Comparison of ENCODE assay signal across 13 cellular contexts in the genomic region with DNA sequence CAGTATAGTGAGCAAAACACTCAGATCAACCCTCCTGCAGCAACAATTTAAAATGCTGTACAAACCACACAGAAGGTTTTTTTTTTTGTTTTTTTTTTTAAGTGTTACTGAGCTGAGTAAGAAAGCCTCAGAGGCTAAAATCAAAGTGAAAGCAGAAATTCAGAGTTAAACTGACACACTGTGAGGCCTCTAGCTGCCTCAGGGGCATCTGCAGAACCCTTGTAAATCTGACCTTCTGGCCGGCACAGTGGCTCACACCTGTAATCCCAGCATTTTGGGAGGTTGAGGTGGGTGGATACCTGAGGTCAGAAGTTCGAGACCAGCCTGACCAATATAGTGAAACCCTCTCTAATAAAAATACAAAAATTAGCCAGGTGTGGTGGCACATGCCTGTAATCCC. TPM values are rescaled to one million over a fixed set of nuclear protein-coding genes. Genes with fewer than 3 reads are reported as not detected.
DNase-seq lines count a peak whose midpoint lies in the region; ATAC-seq and TF ChIP-seq lines count a peak whose summit lies in the region.
"Had no signal": no experiment of that assay in that cellular context is flagged by ENCODE, and none has a peak within 500 bp of the region (broad histone marks: within the 10 kb centered on the region; RNA-seq: fewer than 3 reads in every experiment).

No MANE protein-coding gene starts in this region.

- peaks cover 4% of the 10 kb centered on the region for H3K36me3 Mint-ChIP-seq in T-cell
- H3K36me3 Mint-ChIP-seq in stimulated activated naive B cell treated with anti-CD40 and anti-IgM and Interleukin-4, amounts not matched to agents 10 μg/mL and 1 μg/mL and 100 μg/mL, for 72 hours: peaks cover 0 to 3% of the 10 kb centered on the region in 2 donors

- POLR2A ChIA-PET in T-cell (lab: Charles Lee): interaction anchor here in 1 of 2 donors (0.6 kb wide), 1 partner anchor 132 kb away, joined by 8 read pairs; no protein-coding TSS in a partner anchor

- H3K4me1 Mint-ChIP-seq in T-cell: peaks cover 0 to 6% (median 6%) of the 10 kb centered on the region in 3 donors
- H3K4me1 Mint-ChIP-seq in stimulated activated naive B cell treated with anti-CD40 and anti-IgM and Interleukin-4, amounts not matched to agents 10 μg/mL and 1 μg/mL and 100 μg/mL, for 72 hours: peaks cover 0 to 9% of the 10 kb centered on the region in 2 donors

- DNase-seq in cardiac septum (ENCODE audit: low spot score): peak; percentile 19
- DNase-seq in heart left ventricle: no peak
- no peak for DNase-seq in T-cell
- DNase-seq in stimulated activated naive B cell treated with anti-CD40 and anti-IgM and Interleukin-4, amounts not matched to agents 10 μg/mL and 1 μg/mL and 100 μg/mL, for 72 hours: no peak
- DNase-seq in NCI-H2081 (lab: John Stamatoyannopoulos, UW): no peak
- DNase-seq in brain microvascular endothelial cell: no peak
- DNase-seq: body of pancreas, esophagus squamous epithelium, substantia nigra had no signal

- ATAC-seq in heart left ventricle (no peak), HG02610 (IDR thresholded peaks at IDR 0.05; ENCODE audit: unreplicated experiment) (peak; percentile 71), T-cell (replicated peaks in 1 of 4) (peak; percentile 58 to 75 (median 72)), HG03196 (IDR thresholded peaks at IDR 0.05; ENCODE audit: unreplicated experiment) (no peak)
- peak; percentile 81 to 82 for ATAC-seq in stimulated activated naive B cell treated with anti-CD40 and anti-IgM and Interleukin-4, amounts not matched to agents 10 μg/mL and 1 μg/mL and 100 μg/mL, for 72 hours (replicated peaks)
- ATAC-seq: body of pancreas had no signal

- TF ChIP-seq CTCF in heart left ventricle (IDR thresholded peaks at IDR 0.05): no peak
- no peak for TF ChIP-seq CTCF in brain microvascular endothelial cell (IDR thresholded peaks at IDR 0.05; ENCODE audit: low read depth, low read length, missing control alignments)

- H3K9me3 ChIP-seq in heart left ventricle: no peaks in the 10 kb centered on the region
- H3K9me3 ChIP-seq: body of pancreas, esophagus squamous epithelium, HAP-1 had no signal

- H3K27ac Mint-ChIP-seq in T-cell: peak overlapping the region; percentile 78 to 80
- H3K27ac Mint-ChIP-seq in stimulated activated naive B cell treated with anti-CD40 and anti-IgM and Interleukin-4, amounts not matched to agents 10 μg/mL and 1 μg/mL and 100 μg/mL, for 72 hours: no peak overlapping the region

- H3K4me1 ChIP-seq in heart left ventricle: peaks cover 0 to 20% (median 4%) of the 10 kb centered on the region in 12 donors
- H3K4me1 ChIP-seq: HAP-1 had no signal

- peak overlapping the region in 1 of 12 donors; percentile 20 for H3K27ac ChIP-seq in heart left ventricle
- H3K27ac ChIP-seq in brain microvascular endothelial cell: no peak overlapping the region
- H3K27ac ChIP-seq: body of pancreas, esophagus squamous epithelium had no signal

- H3K4me3 ChIP-seq in heart left ventricle (no peak overlapping the region), brain microvascular endothelial cell (ENCODE audit: low read depth, low read length) (no peak overlapping the region)
- H3K4me3 ChIP-seq: body of pancreas, esophagus squamous epithelium, HAP-1 had no signal

- H3K36me3 ChIP-seq in heart left ventricle (no peaks in the 10 kb centered on the region), brain microvascular endothelial cell (replicated peaks) (no peaks in the 10 kb centered on the region)
- H3K36me3 ChIP-seq: esophagus squamous epithelium, HAP-1 had no signal

- no peak for TF ChIP-seq POLR2A in heart left ventricle (IDR thresholded peaks at IDR 0.05)

- WGBS in heart left ventricle, 4 donors: 83 to 97% (median 91%) methylated on average over 2 of the region's 2 CpGs

- CTCF ChIA-PET in T-cell (lab: Charles Lee): interaction anchor here (0.6 to 0.9 kb wide), 3 partner anchors 12 to 901 kb away, joined by 3 to 5 read pairs (median 4); no protein-coding TSS in a partner anchor

- H3K27me3 ChIP-seq in heart left ventricle: no peaks in the 10 kb centered on the region
- H3K27me3 ChIP-seq in brain microvascular endothelial cell (replicated peaks): no peaks in the 10 kb centered on the region
- H3K27me3 ChIP-seq: body of pancreas, esophagus squamous epithelium had no signal

- H3K27me3 Mint-ChIP-seq in T-cell: no peaks in the 10 kb centered on the region
- H3K27me3 Mint-ChIP-seq in stimulated activated naive B cell treated with anti-CD40 and anti-IgM and Interleukin-4, amounts not matched to agents 10 μg/mL and 1 μg/mL and 100 μg/mL, for 72 hours: no peaks in the 10 kb centered on the region

- H3K9me3 Mint-ChIP-seq in T-cell: no peaks in the 10 kb centered on the region
- no peaks in the 10 kb centered on the region for H3K9me3 Mint-ChIP-seq in stimulated activated naive B cell treated with anti-CD40 and anti-IgM and Interleukin-4, amounts not matched to agents 10 μg/mL and 1 μg/mL and 100 μg/mL, for 72 hours

- no peak overlapping the region for H3K4me3 Mint-ChIP-seq in T-cell
- H3K4me3 Mint-ChIP-seq in stimulated activated naive B cell treated with anti-CD40 and anti-IgM and Interleukin-4, amounts not matched to agents 10 μg/mL and 1 μg/mL and 100 μg/mL, for 72 hours: no peak overlapping the region
- H3K4me3 Mint-ChIP-seq: neural crest cell had no signal

- intact Hi-C loops in cardiac septum (cut with DNase I) (no loop called here), heart left ventricle (cut with DNase I) (no loop called here)

- in situ Hi-C loops in brain microvascular endothelial cell (cut with HindIII; ENCODE audit: low pct_ligation_motif_present, low sequenced_read_pairs): no loop called here

RNA-seq across cellular contexts. Expression of a gene that starts 7.4 kb away (rescaled TPM):
- total RNA-seq in cardiac septum (33.7 TPM), heart left ventricle (10 to 100 TPM; 30.0 to 56.5 (median 34.9) TPM), T-cell (10 to 100 TPM; 17.9 to 22.5 (median 22.1) TPM)
- polyA plus RNA-seq in heart left ventricle: 10 to 100 TPM; 10.7 to 39.3 TPM

Comparison
In these comparisons a context has a peak if more than half of its experiments do, and no peak if none do; other contexts are left out.
1. ATAC-seq: peak in HG02610 (single experiment), T-cell (4 of 4) and stimulated activated naive B cell treated with anti-CD40 and anti-IgM and Interleukin-4, amounts not matched to agents 10 μg/mL and 1 μg/mL and 100 μg/mL, for 72 hours (2 of 2); none in heart left ventricle (0 of 4) and HG03196 (single experiment).